Comparison of ENCODE assay signal across 8 cellular contexts in the genomic region with DNA sequence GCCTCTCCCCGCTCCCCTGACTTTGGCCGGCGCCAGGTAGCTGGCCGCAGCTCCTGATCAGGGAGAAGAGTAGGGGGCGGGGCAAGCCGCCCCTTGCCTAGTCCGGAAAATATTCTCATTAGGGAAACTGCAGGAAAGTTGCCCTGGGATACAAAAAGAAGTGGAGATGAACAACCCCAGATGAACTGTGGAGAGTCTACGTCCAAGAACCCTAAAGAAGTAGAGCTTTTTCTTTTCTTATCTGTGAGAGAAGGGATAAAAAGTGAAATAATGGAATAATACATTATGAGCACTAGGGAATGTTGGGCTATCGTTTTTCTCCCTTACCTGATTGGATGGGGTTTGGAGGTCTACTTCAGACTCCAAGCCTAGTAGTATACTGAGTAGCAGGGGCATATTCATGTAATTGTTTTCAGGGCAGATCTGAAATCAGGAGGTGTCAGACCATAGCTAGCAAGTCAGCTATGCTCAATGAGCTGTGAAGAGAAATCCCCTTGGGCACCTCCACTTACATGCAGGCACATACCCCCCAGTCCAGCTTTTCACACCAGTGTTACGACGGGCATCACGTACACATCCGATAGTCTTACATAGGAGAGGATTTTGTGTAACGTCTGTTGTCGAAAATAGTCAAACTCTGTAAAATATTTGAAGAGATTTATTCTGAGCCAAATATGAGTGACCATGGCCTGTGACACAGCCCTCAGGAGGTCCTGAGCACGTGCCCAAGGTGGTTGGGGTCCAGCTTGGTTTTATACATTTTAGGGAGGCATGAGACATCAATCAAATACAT. TPM values are rescaled to one million over a fixed set of nuclear protein-coding genes. Genes with fewer than 3 reads are reported as not detected.
A peak's percentile ranks its signal among the peaks of the same experiment; 100 is the strongest.
DNase-seq lines count a peak whose midpoint lies in the region; ATAC-seq, FAIRE-seq and TF ChIP-seq lines count a peak whose summit lies in the region.

No MANE protein-coding gene starts in this region.

- ATAC-seq in GM21529 (IDR thresholded peaks at IDR 0.05; ENCODE audit: unreplicated experiment): peak; percentile 11
- peak in 1 of 4 donors; percentile 31 for ATAC-seq in pancreas
- ATAC-seq in HG02885 (IDR thresholded peaks at IDR 0.05; ENCODE audit: poor library complexity, unreplicated experiment): no peak

- no peak for FAIRE-seq in pancreas (lab: Jason Lieb, UNC)

- H3K4me1 ChIP-seq in pancreas: peaks cover 0 to 2% (median 0%) of the 10 kb centered on the region in 3 donors

- TF ChIP-seq CTCF in GM06990 (IDR thresholded peaks at IDR 0.05; ENCODE audit: insufficient read depth, low read length, poor library complexity, severe bottlenecking) (no peak), epithelial cell of proximal tubule (conservative IDR thresholded peaks at IDR 0.05; ENCODE audit: low read depth, low read length) (no peak), pancreas (IDR thresholded peaks at IDR 0.05) (no peak)

- H3K27me3 ChIP-seq in GM06990 (replicated peaks; ENCODE audit: control insufficient read depth, insufficient read depth, low read length): no peaks in the 10 kb centered on the region
- H3K27me3 ChIP-seq in pancreas: no peaks in the 10 kb centered on the region

- no peaks in the 10 kb centered on the region for H3K9me3 ChIP-seq in pancreas

- WGBS in pancreas, 2 donors: 28 to 32% methylated on average over 16 of the region's 16 CpGs

- H3K27ac ChIP-seq in pancreas: peak overlapping the region; percentile 99

- DNase-seq in GM06990 (ENCODE audit: extremely low read depth, insufficient read length) (peak; percentile 43), NCI-H82 treated with DMSO at 0.1 percent for 48 hours (lab: John Stamatoyannopoulos, UW; ENCODE audit: unreplicated experiment) (peak; percentile 51), epithelial cell of proximal tubule (ENCODE audit: low read depth) (no peak), pancreas (no peak), HUDEP-2 (lab: John Stamatoyannopoulos, UW; ENCODE audit: unreplicated experiment in 76 of 76) (no peak), NCI-H128 (lab: John Stamatoyannopoulos, UW; ENCODE audit: unreplicated experiment) (no peak)

- intact Hi-C loops in pancreas (cut with DNase I): no loop called here

- H3K4me3 ChIP-seq in GM06990 (replicated peaks; ENCODE audit: low read depth, low read length): peak overlapping the region; percentile 73
- peak overlapping the region; percentile 65 for H3K4me3 ChIP-seq in epithelial cell of proximal tubule (ENCODE audit: low read depth, low read length)
- peak overlapping the region; percentile 36 to 66 (median 66) for H3K4me3 ChIP-seq in pancreas

- H3K36me3 ChIP-seq in GM06990 (ENCODE audit: control insufficient read depth, insufficient read depth, low read length): peaks cover 3% of the 10 kb centered on the region; the same call in 1 of the 2 replicates
- no peaks in the 10 kb centered on the region for H3K36me3 ChIP-seq in pancreas

RNA-seq across cellular contexts. Expression of a gene that starts 1.7 kb away (rescaled TPM):
- total RNA-seq in epithelial cell of proximal tubule: 14.6 and 15.6 TPM in 2 replicates
- total RNA-seq in pancreas: 10 to 100 TPM in 4 of 6 donors, 1 to 10 TPM in 2; 6.3 to 14.5 (median 10.6) TPM
- polyA plus RNA-seq in pancreas: 1 to 10 TPM; 4.7 to 8.4 TPM

Comparison
In these comparisons a context has a peak if more than half of its experiments do, and no peak if none do; other contexts are left out.
1. DNase-seq: peak in GM06990 (single experiment) and NCI-H82 treated with DMSO at 0.1 percent for 48 hours (single experiment); none in epithelial cell of proximal tubule (single experiment), pancreas (0 of 6), HUDEP-2 (0 of 76) and NCI-H128 (single experiment).
2. Peak in every context shown above with its lines, with median percentiles within 50 percentile points of each other: H3K4me3 ChIP-seq.